Comparison of ENCODE assay signal across 8 cellular contexts in the genomic region with DNA sequence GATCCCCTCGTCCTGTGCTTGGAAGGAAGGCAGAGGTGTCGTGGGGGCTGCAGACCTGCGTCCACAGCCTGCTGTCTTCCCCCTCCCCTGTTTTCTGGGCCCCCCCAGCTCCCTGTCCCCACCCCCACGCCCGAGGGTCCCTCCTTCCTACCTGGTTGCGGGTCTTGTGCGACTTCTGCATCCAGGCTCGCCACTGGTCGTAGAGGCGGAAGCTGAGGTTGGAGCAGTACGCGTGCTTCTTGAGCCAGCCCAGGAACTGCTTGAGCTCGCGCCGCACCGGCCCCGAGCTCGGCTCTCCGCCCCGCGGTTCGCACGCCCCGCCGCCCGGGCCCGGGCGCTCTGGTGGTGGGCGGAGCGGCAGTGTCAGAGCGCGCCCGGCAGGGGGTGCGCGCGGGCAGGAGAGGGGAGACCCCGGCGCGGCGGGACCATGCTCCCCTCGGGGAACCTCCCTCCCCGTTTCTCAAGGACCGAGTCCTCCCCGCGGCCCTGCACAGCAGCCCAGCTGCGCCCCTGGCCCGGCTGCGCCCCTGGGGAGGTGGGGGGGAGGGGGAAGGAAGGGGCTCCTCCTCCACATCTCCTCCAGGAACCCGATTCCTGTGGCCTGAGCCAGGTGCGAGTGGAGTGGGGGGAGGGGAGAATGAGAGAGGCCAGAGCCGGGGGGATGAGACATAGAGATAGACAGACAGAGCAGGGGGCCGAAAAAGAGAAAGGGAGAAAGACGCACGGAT. TPM values are rescaled to one million over a fixed set of nuclear protein-coding genes. Genes with fewer than 3 reads are reported as not detected.
DNase-seq lines count a peak whose midpoint lies in the region; ATAC-seq, FAIRE-seq and TF ChIP-seq lines count a peak whose summit lies in the region.

No MANE protein-coding gene starts in this region.

- H3K27me3 Mint-ChIP-seq in activated naive CD4-positive, alpha-beta T cell treated with anti-CD3 and anti-CD28 coated beads for 36 hours (ENCODE audit: low read depth): peaks cover 2% of the 10 kb centered on the region
- H3K27me3 Mint-ChIP-seq in glutamatergic neuron (ENCODE audit: unreplicated experiment): peaks cover 15% of the 10 kb centered on the region

- peak overlapping the region; percentile 42 for H3K4me3 ChIP-seq in Jurkat, Clone E6-1 (ENCODE audit: low read length)
- peak overlapping the region; percentile 70 for H3K4me3 ChIP-seq in SK-N-MC
- peak overlapping the region in 2 of 4 donors; percentile 19 to 38 for H3K4me3 ChIP-seq in pancreas
- H3K4me3 ChIP-seq in tibial artery: peak overlapping the region; percentile 27 to 42

- H3K4me1 ChIP-seq in pancreas (peaks cover 5 to 16% (median 8%) of the 10 kb centered on the region in 3 donors), tibial artery (peaks cover 0 to 34% (median 28%) of the 10 kb centered on the region in 4 donors)

- DNase-seq in NCI-H2081 (lab: John Stamatoyannopoulos, UW): peak; percentile 55 to 62
- DNase-seq in NCI-H2081 treated with DMSO at 0.1 percent for 48 hours (lab: John Stamatoyannopoulos, UW): no peak
- peak; percentile 28 for DNase-seq in Jurkat, Clone E6-1 (ENCODE audit: low read depth, low spot score)
- no peak for DNase-seq in SK-N-MC (ENCODE audit: low read depth, low spot score)
- peak; percentile 75 for DNase-seq in activated naive CD4-positive, alpha-beta T cell treated with anti-CD3 and anti-CD28 coated beads for 36 hours
- DNase-seq in glutamatergic neuron: peak; percentile 87
- DNase-seq in pancreas: peak; percentile 51 to 90 (median 74)
- DNase-seq in tibial artery: peak; percentile 68 to 86

- peaks cover 21% of the 10 kb centered on the region for H3K4me1 Mint-ChIP-seq in activated naive CD4-positive, alpha-beta T cell treated with anti-CD3 and anti-CD28 coated beads for 36 hours (ENCODE audit: low read depth)
- H3K4me1 Mint-ChIP-seq in glutamatergic neuron (ENCODE audit: low read depth, unreplicated experiment): peaks cover 5% of the 10 kb centered on the region

- no peaks in the 10 kb centered on the region for H3K27me3 ChIP-seq in pancreas
- peaks cover 0 to 18% of the 10 kb centered on the region in 2 donors for H3K27me3 ChIP-seq in tibial artery

- TF ChIP-seq CTCF in glutamatergic neuron (IDR thresholded peaks at IDR 0.05; ENCODE audit: partially characterized antibody, unreplicated experiment) (peak; percentile 93), pancreas (IDR thresholded peaks at IDR 0.05) (peak; percentile 78 to 89 (median 82)), tibial artery (IDR thresholded peaks at IDR 0.05) (peak; percentile 91 to 95)

- CTCF ChIA-PET in activated naive CD4-positive, alpha-beta T cell treated with anti-CD3 and anti-CD28 coated beads for 36 hours (lab: Charles Lee): interaction anchor here (0.5 to 1.8 kb wide), 14 partner anchors 9 to 747 kb away, joined by 3 to 8 read pairs (median 4); no protein-coding TSS in a partner anchor

- H3K36me3 ChIP-seq in SK-N-MC (ENCODE audit: insufficient read depth, low read length): peaks cover 5% of the 10 kb centered on the region; the same call in 1 of the 2 replicates
- peaks cover 0 to 6% (median 0%) of the 10 kb centered on the region in 3 donors for H3K36me3 ChIP-seq in pancreas
- H3K36me3 ChIP-seq in tibial artery: peaks cover 7 to 20% (median 14%) of the 10 kb centered on the region in 3 donors

- 1 to 2% methylated on average over 41 to 54 of the region's 54 CpGs for WGBS in pancreas, 2 donors

- ATAC-seq in pancreas: peak; percentile 70 to 86 (median 81)

- H3K9me3 Mint-ChIP-seq in activated naive CD4-positive, alpha-beta T cell treated with anti-CD3 and anti-CD28 coated beads for 36 hours: no peaks in the 10 kb centered on the region
- peaks cover 25% of the 10 kb centered on the region for H3K9me3 Mint-ChIP-seq in glutamatergic neuron (ENCODE audit: unreplicated experiment)

- intact Hi-C loops in activated naive CD4-positive, alpha-beta T cell treated with anti-CD3 and anti-CD28 coated beads for 36 hours (cut with micrococcal nuclease): loop anchor here (1.0 to 5.0 kb wide), 4 partner anchors 72 to 253 kb away; a partner anchor contains a TSS
- intact Hi-C loops in pancreas (cut with DNase I): no loop called here
- intact Hi-C loops in tibial artery (cut with DNase I; ENCODE audit: low total_unique reads): loop anchor here (10.0 kb wide), 1 partner anchor 251 kb away; no protein-coding TSS in a partner anchor

- H3K36me3 Mint-ChIP-seq in activated naive CD4-positive, alpha-beta T cell treated with anti-CD3 and anti-CD28 coated beads for 36 hours (ENCODE audit: low read depth): peaks cover 6% of the 10 kb centered on the region
- H3K36me3 Mint-ChIP-seq in glutamatergic neuron (ENCODE audit: unreplicated experiment): no peaks in the 10 kb centered on the region

- H3K4me3 Mint-ChIP-seq in activated naive CD4-positive, alpha-beta T cell treated with anti-CD3 and anti-CD28 coated beads for 36 hours: peak overlapping the region; percentile 61
- peak overlapping the region; percentile 91 for H3K4me3 Mint-ChIP-seq in glutamatergic neuron (ENCODE audit: unreplicated experiment)

- no peak overlapping the region for H3K9ac ChIP-seq in SK-N-MC (ENCODE audit: insufficient read length)

- no peaks in the 10 kb centered on the region for H3K9me3 ChIP-seq in SK-N-MC (ENCODE audit: low read depth, low read length)
- no peaks in the 10 kb centered on the region for H3K9me3 ChIP-seq in pancreas
- H3K9me3 ChIP-seq in tibial artery: no peaks in the 10 kb centered on the region

- H3K27ac ChIP-seq in SK-N-MC (no peak overlapping the region), pancreas (no peak overlapping the region), tibial artery (peak overlapping the region; percentile 51 to 74)

- no peak for FAIRE-seq in pancreas (lab: Jason Lieb, UNC)

- H3K27ac Mint-ChIP-seq in activated naive CD4-positive, alpha-beta T cell treated with anti-CD3 and anti-CD28 coated beads for 36 hours: no peak overlapping the region
- peak overlapping the region; percentile 90 for H3K27ac Mint-ChIP-seq in glutamatergic neuron (ENCODE audit: unreplicated experiment)

RNA-seq across cellular contexts. Expression of a gene that starts 5.7 kb away (rescaled TPM):
- 37.4 TPM for polyA plus RNA-seq in Jurkat, Clone E6-1 (2012; ENCODE audit: insufficient read depth, insufficient read length)
- 10 to 100 TPM; 62.9 to 68.5 TPM for total RNA-seq in activated naive CD4-positive, alpha-beta T cell treated with anti-CD3 and anti-CD28 coated beads for 36 hours
- total RNA-seq in glutamatergic neuron (ENCODE audit: unreplicated experiment) (54.3 TPM), pancreas (10 to 100 TPM; 30.0 to 46.2 (median 36.1) TPM)
- 100 to 1,000 TPM; 122 to 158 TPM for polyA plus RNA-seq in pancreas

RNA-seq across cellular contexts. Expression of a gene that starts 12.3 kb away (rescaled TPM):
- 8.4 TPM for polyA plus RNA-seq in Jurkat, Clone E6-1 (2012; ENCODE audit: insufficient read depth, insufficient read length)
- not detected for total RNA-seq in activated naive CD4-positive, alpha-beta T cell treated with anti-CD3 and anti-CD28 coated beads for 36 hours
- total RNA-seq in glutamatergic neuron (ENCODE audit: unreplicated experiment) (55.3 TPM), pancreas (1 to 10 TPM in 5 of 6 donors, under 1 TPM in 1; 0.87 to 9.1 (median 4.1) TPM)
- polyA plus RNA-seq in pancreas: 10 to 100 TPM in 1 of 2 donors, 1 to 10 TPM in 1; 9.6 to 20.3 TPM

RNA-seq across cellular contexts. Expression of a gene that starts 18.4 kb away (rescaled TPM):
- not detected for polyA plus RNA-seq in Jurkat, Clone E6-1 (2012; ENCODE audit: insufficient read depth, insufficient read length)
- total RNA-seq in activated naive CD4-positive, alpha-beta T cell treated with anti-CD3 and anti-CD28 coated beads for 36 hours: under 1 TPM; 0.21 to 0.40 TPM
- total RNA-seq in glutamatergic neuron (ENCODE audit: unreplicated experiment) (92.3 TPM), pancreas (1 to 10 TPM in 2 of 6 donors, under 1 TPM in 4; 0.56 to 4.4 (median 0.94) TPM)
- polyA plus RNA-seq in pancreas: 1 to 10 TPM; 5.2 to 8.9 TPM

RNA-seq across cellular contexts. Expression of a gene that starts 22.6 kb away (rescaled TPM):
- 2,015 TPM for polyA plus RNA-seq in Jurkat, Clone E6-1 (2012; ENCODE audit: insufficient read depth, insufficient read length)
- total RNA-seq in activated naive CD4-positive, alpha-beta T cell treated with anti-CD3 and anti-CD28 coated beads for 36 hours: 1,000 to 10,000 TPM; 1,997 to 2,122 TPM
- 826 TPM for total RNA-seq in glutamatergic neuron (ENCODE audit: unreplicated experiment)
- 100 to 1,000 TPM; 522 to 838 (median 679) TPM for total RNA-seq in pancreas
- polyA plus RNA-seq in pancreas: 100 to 1,000 TPM; 402 to 680 TPM

RNA-seq across cellular contexts. Expression of a gene that starts 36.6 kb away (rescaled TPM):
- 116 TPM for polyA plus RNA-seq in Jurkat, Clone E6-1 (2012; ENCODE audit: insufficient read depth, insufficient read length)
- total RNA-seq in activated naive CD4-positive, alpha-beta T cell treated with anti-CD3 and anti-CD28 coated beads for 36 hours: 10 to 100 TPM; 86.7 TPM
- total RNA-seq in glutamatergic neuron (ENCODE audit: unreplicated experiment): 71.3 TPM
- total RNA-seq in pancreas: 10 to 100 TPM; 33.4 to 46.2 (median 41.9) TPM
- polyA plus RNA-seq in pancreas: 10 to 100 TPM; 48.7 to 66.9 TPM

Comparison
In these comparisons a context has a peak if more than half of its experiments do, and no peak if none do; other contexts are left out.
1. DNase-seq: peak in NCI-H2081 (2 of 2), Jurkat, Clone E6-1 (single experiment), activated naive CD4-positive, alpha-beta T cell treated with anti-CD3 and anti-CD28 coated beads for 36 hours (single experiment), glutamatergic neuron (single experiment), pancreas (6 of 6) and tibial artery (2 of 2); none in NCI-H2081 treated with DMSO at 0.1 percent for 48 hours (single experiment) and SK-N-MC (single experiment).
2. H3K27ac ChIP-seq: peak in tibial artery (2 of 2); none in SK-N-MC (single experiment) and pancreas (0 of 4).
3. RNA of a gene that starts 18.4 kb away (total RNA-seq): 92.3 TPM in glutamatergic neuron (single experiment); 0.56 to 4.4 TPM in pancreas and 0.21 to 0.40 TPM in activated naive CD4-positive, alpha-beta T cell treated with anti-CD3 and anti-CD28 coated beads for 36 hours; every median in the first group is over 10 times any median in the second.
4. intact Hi-C loops: an anchor here in activated naive CD4-positive, alpha-beta T cell treated with anti-CD3 and anti-CD28 coated beads for 36 hours (1.0 to 5.0 kb wide) and tibial artery (10.0 kb wide); none called in pancreas.
5. Peak in every context shown above with its lines, with median percentiles within 50 percentile points of each other: CTCF ChIP-seq.